28 cellular contexts compared by ENCODE assay signal in genomic region chr20:46916244-46916603, GRCh38. TPM values are rescaled to one million over a fixed set of nuclear protein-coding genes. Genes with fewer than 3 reads are reported as not detected.
"Had no signal": no experiment of that assay in that cellular context is flagged by ENCODE, and none has a peak within 500 bp of the region (broad histone marks: within the 10 kb centered on the region; RNA-seq: fewer than 3 reads in every experiment).

No MANE protein-coding gene starts in this region.

- FAIRE-seq: pancreas, small intestine had no signal

- H3K27me3 ChIP-seq: hepatocyte, pancreas, sigmoid colon, transverse colon, upper lobe of left lung, vagina had no signal

- H3K9me3 ChIP-seq: pancreas, prostate gland, transverse colon, upper lobe of left lung, vagina had no signal

- H3K4me3 ChIP-seq: hepatocyte, left ventricle myocardium inferior, lung, pancreas, prostate gland, sigmoid colon, transverse colon, upper lobe of left lung, vagina had no signal

- H3K36me3 Mint-ChIP-seq: naive B cell; natural killer cell; stimulated activated memory B cell treated with anti-CD40 and anti-IgM and Interleukin-4, amounts not matched to agents 10 μg/mL and 1 μg/mL and 100 μg/mL, for 72 hours had no signal

- ATAC-seq: natural killer cell; right cardiac atrium; stimulated activated memory B cell treated with anti-CD40 and anti-IgM and Interleukin-4, amounts not matched to agents 10 μg/mL and 1 μg/mL and 100 μg/mL, for 72 hours; stimulated activated naive CD8-positive, alpha-beta T cell treated with anti-CD3 and anti-CD28 coated beads, Interleukin-15, amount 100 ng/mL, for 72 hours had no signal

- H3K27ac Mint-ChIP-seq: mesothelial cell of epicardium; natural killer cell; stimulated activated memory B cell treated with anti-CD40 and anti-IgM and Interleukin-4, amounts not matched to agents 10 μg/mL and 1 μg/mL and 100 μg/mL, for 72 hours; stimulated activated naive CD8-positive, alpha-beta T cell treated with anti-CD3 and anti-CD28 coated beads, Interleukin-15, amount 100 ng/mL, for 72 hours had no signal

- H3K4me2 ChIP-seq: hepatocyte had no signal

- H3K27me3 Mint-ChIP-seq: stimulated activated naive CD8-positive, alpha-beta T cell treated with anti-CD3 and anti-CD28 coated beads, Interleukin-15, amount 100 ng/mL, for 72 hours had no signal

- H3K4me3 Mint-ChIP-seq: mesothelial cell of epicardium; naive B cell; natural killer cell; stimulated activated memory B cell treated with anti-CD40 and anti-IgM and Interleukin-4, amounts not matched to agents 10 μg/mL and 1 μg/mL and 100 μg/mL, for 72 hours; stimulated activated naive CD8-positive, alpha-beta T cell treated with anti-CD3 and anti-CD28 coated beads, Interleukin-15, amount 100 ng/mL, for 72 hours had no signal

- H3K4me1 ChIP-seq: left ventricle myocardium inferior, pancreas, prostate gland, sigmoid colon, upper lobe of left lung, vagina had no signal

- H3K36me3 ChIP-seq: left ventricle myocardium inferior, pancreas, prostate gland, sigmoid colon, transverse colon, upper lobe of left lung, vagina had no signal

- DNase-seq: islet precursor cell; left ventricle myocardium inferior; mesendoderm; naive B cell; natural killer cell; nucleus accumbens; pancreas; posterior cingulate gyrus; retina; right cardiac atrium; sigmoid colon; small intestine; stimulated activated CD4-positive, alpha-beta T cell treated with anti-CD3 and anti-CD28 coated beads, Interleukin-1b, Interleukin-23, amount 100 ng/mL, for 48 hours; stimulated activated CD4-positive, alpha-beta T cell treated with anti-CD3 and anti-CD28 coated beads, Interleukin-2, amount 100 ng/mL, for 48 hours; stimulated activated CD4-positive, alpha-beta T cell treated with anti-CD3 and anti-CD28 coated beads, Interleukin-4, amount 100 ng/mL, for 4 hours; stimulated activated CD8-positive, alpha-beta memory T cell treated with anti-CD3 and anti-CD28 coated beads, Interleukin-4, amount 100 ng/mL, for 48 hours; stimulated activated naive CD4-positive, alpha-beta T cell treated with Interleukin-2 at 50 U/mL for 16 hours; stimulated activated naive CD8-positive, alpha-beta T cell treated with anti-CD3 and anti-CD28 coated beads, Interleukin-15, amount 100 ng/mL, for 72 hours; substantia nigra; transverse colon; upper lobe of left lung had no signal

- H3K79me2 ChIP-seq: hepatocyte had no signal

- H2AFZ ChIP-seq: hepatocyte had no signal

- H3K9me3 Mint-ChIP-seq: natural killer cell; stimulated activated naive CD8-positive, alpha-beta T cell treated with anti-CD3 and anti-CD28 coated beads, Interleukin-15, amount 100 ng/mL, for 72 hours had no signal

- H3K27ac ChIP-seq: hepatocyte, left ventricle myocardium inferior, prostate gland, sigmoid colon, transverse colon, upper lobe of left lung, vagina had no signal

- H3K4me1 Mint-ChIP-seq: naive B cell; natural killer cell; stimulated activated memory B cell treated with anti-CD40 and anti-IgM and Interleukin-4, amounts not matched to agents 10 μg/mL and 1 μg/mL and 100 μg/mL, for 72 hours; stimulated activated naive CD8-positive, alpha-beta T cell treated with anti-CD3 and anti-CD28 coated beads, Interleukin-15, amount 100 ng/mL, for 72 hours had no signal

RNA-seq across cellular contexts. Expression of gene EYA2, which starts 21.6 kb away (rescaled TPM):
- total RNA-seq: kidney epithelial cell had no signal
